In the genomic region with DNA sequence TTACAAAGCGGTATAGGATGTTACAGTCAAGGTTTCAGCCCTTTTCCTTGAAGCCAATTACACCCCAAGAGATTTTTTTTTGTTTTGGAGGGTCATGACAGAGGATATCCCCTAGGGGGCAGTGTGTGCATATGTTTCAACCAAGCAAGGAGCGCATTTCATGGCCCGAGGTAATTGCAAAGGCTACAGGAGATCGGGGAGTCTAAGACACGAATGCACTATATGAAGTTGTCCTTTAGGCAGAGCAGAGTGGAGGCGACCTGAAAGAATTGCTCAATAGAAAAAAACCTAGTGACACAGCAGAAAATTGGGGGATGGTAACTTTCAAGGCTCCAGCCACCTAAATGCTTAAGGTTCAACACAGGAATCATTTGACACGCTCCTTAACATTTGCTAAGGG, we compare ENCODE assay signal across 8 cellular contexts.
A peak's percentile ranks its signal among the peaks of the same experiment; 100 is the strongest.
DNase-seq lines count a peak whose midpoint lies in the region; ATAC-seq lines count a peak whose summit lies in the region.

No MANE protein-coding gene starts in this region.

- H3K4me3 Mint-ChIP-seq in CD8-positive, alpha-beta memory T cell = no peak overlapping the region
- H3K4me3 Mint-ChIP-seq in activated CD4-positive, alpha-beta T cell treated with anti-CD3 and anti-CD28 coated beads, Interleukin-2, amount 10 ng/mL, durations not matched to agents 24 days and 14 days = no peak overlapping the region

- POLR2A ChIA-PET in CD8-positive, alpha-beta memory T cell (lab: Charles Lee) = no interaction called here

- no peaks in the 10 kb centered on the region for H3K36me3 Mint-ChIP-seq in CD8-positive, alpha-beta memory T cell
- no peaks in the 10 kb centered on the region for H3K36me3 Mint-ChIP-seq in activated CD4-positive, alpha-beta T cell treated with anti-CD3 and anti-CD28 coated beads, Interleukin-2, amount 10 ng/mL, durations not matched to agents 24 days and 14 days (ENCODE audit: low read depth)

- H3K27ac ChIP-seq in CD8-positive, alpha-beta memory T cell (ENCODE audit: low read depth, low read length) = no peak overlapping the region

- H3K4me1 ChIP-seq in CD8-positive, alpha-beta memory T cell (ENCODE audit: insufficient read depth, low read length) = no peaks in the 10 kb centered on the region

- no peak overlapping the region for H3K4me3 ChIP-seq in CD8-positive, alpha-beta memory T cell (ENCODE audit: low read length)

- H3K9me3 ChIP-seq in CD8-positive, alpha-beta memory T cell (ENCODE audit: low read length) = no peaks in the 10 kb centered on the region

- H3K9me3 Mint-ChIP-seq in CD8-positive, alpha-beta memory T cell = no peaks in the 10 kb centered on the region
- H3K9me3 Mint-ChIP-seq in activated CD4-positive, alpha-beta T cell treated with anti-CD3 and anti-CD28 coated beads, Interleukin-2, amount 10 ng/mL, durations not matched to agents 24 days and 14 days = no peaks in the 10 kb centered on the region

- no peak overlapping the region for H3K27ac Mint-ChIP-seq in CD8-positive, alpha-beta memory T cell
- no peak overlapping the region for H3K27ac Mint-ChIP-seq in activated CD4-positive, alpha-beta T cell treated with anti-CD3 and anti-CD28 coated beads, Interleukin-2, amount 10 ng/mL, durations not matched to agents 24 days and 14 days

- peaks cover 4 to 6% of the 10 kb centered on the region in 2 donors for H3K27me3 Mint-ChIP-seq in CD8-positive, alpha-beta memory T cell
- H3K27me3 Mint-ChIP-seq in activated CD4-positive, alpha-beta T cell treated with anti-CD3 and anti-CD28 coated beads, Interleukin-2, amount 10 ng/mL, durations not matched to agents 24 days and 14 days = peaks cover 6% of the 10 kb centered on the region

- ATAC-seq in GM19372 (IDR thresholded peaks at IDR 0.05; ENCODE audit: low read depth, unreplicated experiment) (peak; percentile 96), HG03520 (IDR thresholded peaks at IDR 0.05; ENCODE audit: unreplicated experiment) (peak; percentile 96)

- H3K27me3 ChIP-seq in CD8-positive, alpha-beta memory T cell (ENCODE audit: insufficient read depth, low read length, poor library complexity, severe bottlenecking) = no peaks in the 10 kb centered on the region

- intact Hi-C loops in activated CD4-positive, alpha-beta T cell treated with anti-CD3 and anti-CD28 coated beads, Interleukin-2, amount 10 ng/mL, durations not matched to agents 24 days and 14 days (cut with micrococcal nuclease) = loop anchor here (1.0 to 10.0 kb wide), 7 partner anchors 181 to 1623 kb away; no protein-coding TSS in a partner anchor

- peaks cover 0 to 4% (median 3%) of the 10 kb centered on the region in 3 donors for H3K4me1 Mint-ChIP-seq in CD8-positive, alpha-beta memory T cell
- H3K4me1 Mint-ChIP-seq in activated CD4-positive, alpha-beta T cell treated with anti-CD3 and anti-CD28 coated beads, Interleukin-2, amount 10 ng/mL, durations not matched to agents 24 days and 14 days = peaks cover 5% of the 10 kb centered on the region

- peak in 4 of 5 donors; percentile 5 to 66 (median 24) for DNase-seq in CD8-positive, alpha-beta memory T cell
- DNase-seq in NCI-H510A treated with DMSO at 0.1 percent for 48 hours (lab: John Stamatoyannopoulos, UW) = peak; percentile 82
- DNase-seq in activated CD4-positive, alpha-beta T cell treated with anti-CD3 and anti-CD28 coated beads, Interleukin-2, amount 10 ng/mL, durations not matched to agents 24 days and 14 days = peak; percentile 90
- DNase-seq in ecto neural progenitor cell (ENCODE audit: low spot score) = peak; percentile 79
- peak; percentile 92 for DNase-seq in medulla oblongata (ENCODE audit: extremely low spot score)
- DNase-seq in stimulated activated CD8-positive, alpha-beta memory T cell treated with anti-CD3 and anti-CD28 coated beads, Interleukin-4, amount 100 ng/mL, for 24 hours (ENCODE audit: low read depth) = peak; percentile 9

- no peaks in the 10 kb centered on the region for H3K36me3 ChIP-seq in CD8-positive, alpha-beta memory T cell (ENCODE audit: insufficient read depth, low read length)

- CTCF ChIA-PET in CD8-positive, alpha-beta memory T cell (lab: Charles Lee) = no interaction called here

Comparison
In these comparisons a context has a peak if more than half of its experiments do, and no peak if none do; other contexts are left out.
1. DNase-seq: peak in every context shown above with its lines; median percentile 92 in medulla oblongata; 90 in activated CD4-positive, alpha-beta T cell treated with anti-CD3 and anti-CD28 coated beads, Interleukin-2, amount 10 ng/mL, durations not matched to agents 24 days and 14 days; 82 in NCI-H510A treated with DMSO at 0.1 percent for 48 hours; 79 in ecto neural progenitor cell; 24 in CD8-positive, alpha-beta memory T cell; 9 in stimulated activated CD8-positive, alpha-beta memory T cell treated with anti-CD3 and anti-CD28 coated beads, Interleukin-4, amount 100 ng/mL, for 24 hours.